8 cellular contexts compared by ENCODE assay signal in genomic region chr11:65504671-65505433, GRCh38. TPM values are rescaled to one million over a fixed set of nuclear protein-coding genes. Genes with fewer than 3 reads are reported as not detected.
DNase-seq lines count a peak whose midpoint lies in the region; ATAC-seq and TF ChIP-seq lines count a peak whose summit lies in the region.

No MANE protein-coding gene starts in this region.

- H3K9ac ChIP-seq in Karpas-422 (ENCODE audit: low read length) (peak overlapping the region; percentile 89; the same call in 1 of the 2 replicates), mucosa of stomach (ENCODE audit: low read length) (peak overlapping the region; percentile 99)

- H3K4me2 ChIP-seq in Karpas-422 (ENCODE audit: low read depth, low read length, poor library complexity, severe bottlenecking): peak overlapping the region; percentile 99

- peaks cover 59% of the 10 kb centered on the region for H4K20me1 ChIP-seq in Karpas-422 (ENCODE audit: insufficient read depth, low read depth, low read length)

- DNase-seq in BJ (ENCODE audit: low read depth) (no peak), Karpas-422 (peak; percentile 60), GM20000 (ENCODE audit: low spot score) (no peak), cortex of kidney (lab: John Stamatoyannopoulos, UW) (no peak)
- peak; percentile 12 for DNase-seq in central memory CD4-positive, alpha-beta T cell

- no peaks in the 10 kb centered on the region for H3K9me3 ChIP-seq in Karpas-422 (ENCODE audit: low read length)
- H3K9me3 ChIP-seq in mucosa of stomach (ENCODE audit: control insufficient read depth, low read length): no peaks in the 10 kb centered on the region

- H3K36me3 ChIP-seq in BJ (ENCODE audit: control insufficient read depth, insufficient read depth, low read length) (peaks cover 19% of the 10 kb centered on the region), Karpas-422 (ENCODE audit: insufficient read depth, low read length) (peaks cover 57% of the 10 kb centered on the region), mucosa of stomach (ENCODE audit: control insufficient read depth, insufficient read depth, low read length) (peaks cover 52% of the 10 kb centered on the region)

- H3K4me3 ChIP-seq in BJ (ENCODE audit: low read depth, low read length) (peak overlapping the region; percentile 76), Karpas-422 (ENCODE audit: low read length) (peak overlapping the region; percentile 83; the same call in 1 of the 2 replicates), mucosa of stomach (ENCODE audit: low read length) (peak overlapping the region; percentile 99)

- ATAC-seq in HG03039 (IDR thresholded peaks at IDR 0.05; ENCODE audit: unreplicated experiment) (no peak), GM21367 (IDR thresholded peaks at IDR 0.05; ENCODE audit: unreplicated experiment) (no peak)

- TF ChIP-seq CTCF in BJ (IDR thresholded peaks at IDR 0.05; ENCODE audit: insufficient read depth, low read depth, low read length) (no peak), GM20000 (IDR thresholded peaks at IDR 0.05; ENCODE audit: extremely low read depth, missing control alignments) (no peak)

- POLR2A ChIA-PET in BJ (lab: Charles Lee): interaction anchor here (0.6 to 7.8 kb wide), 11 partner anchors 11 to 396 kb away, joined by 3 to 80 read pairs (median 5); partner anchors contain the start of gene NEAT1

- H2AFZ ChIP-seq in Karpas-422 (ENCODE audit: low read length): no peak overlapping the region

- H3K9me2 ChIP-seq in Karpas-422 (replicated peaks; ENCODE audit: insufficient read depth, low read length): no peaks in the 10 kb centered on the region

- H3K79me2 ChIP-seq in Karpas-422 (ENCODE audit: low read length): peaks cover 38% of the 10 kb centered on the region

- H3K27me3 ChIP-seq in BJ (ENCODE audit: control insufficient read depth, insufficient read depth, low read length): no peaks in the 10 kb centered on the region
- no peaks in the 10 kb centered on the region for H3K27me3 ChIP-seq in Karpas-422 (ENCODE audit: low read length)
- no peaks in the 10 kb centered on the region for H3K27me3 ChIP-seq in mucosa of stomach (ENCODE audit: control insufficient read depth, insufficient read depth, low read length)

- H3K4me1 ChIP-seq in Karpas-422 (ENCODE audit: low read length) (peaks cover 77% of the 10 kb centered on the region), mucosa of stomach (ENCODE audit: control insufficient read depth, insufficient read depth, low read length) (peaks cover 41% of the 10 kb centered on the region)

- CTCF ChIA-PET in BJ (lab: Yijun Ruan, JAX): interaction anchor here (0.7 to 8.7 kb wide), 6 partner anchors 8 to 87 kb away, joined by 3 to 128 read pairs (median 4); no protein-coding TSS in a partner anchor

- H3K27ac ChIP-seq in Karpas-422 (ENCODE audit: low read length): peak overlapping the region; percentile 99; the same call in 1 of the 2 replicates

RNA-seq across cellular contexts. Expression of gene MALAT1, which starts 6.0 kb away (rescaled TPM):
- polyA plus RNA-seq in BJ (2011; rRNA removed): 924 and 1,611 TPM in 2 replicates
- polyA minus RNA-seq in BJ (2011; rRNA and poly(A)+ RNA removed): 12,707 and 21,303 TPM in 2 replicates
- 3,783 and 4,167 TPM in 2 replicates for total RNA-seq in Karpas-422 (2014; rRNA removed; shearing (Covaris generic); ENCODE audit: low replicate concordance)

RNA-seq across cellular contexts. Expression of gene SCYL1, which starts 20.0 kb away (rescaled TPM):
- 81.7 and 134 TPM in 2 replicates for polyA plus RNA-seq in BJ (2011; rRNA removed)
- 73.5 and 101 TPM in 2 replicates for polyA minus RNA-seq in BJ (2011; rRNA and poly(A)+ RNA removed)
- total RNA-seq in Karpas-422 (2014; rRNA removed; shearing (Covaris generic); ENCODE audit: low replicate concordance): 39.1 and 79.0 TPM in 2 replicates

RNA-seq across cellular contexts. Expression of gene LTBP3, which starts 53.3 kb away (rescaled TPM):
- polyA plus RNA-seq in BJ (2011; rRNA removed): 37.9 and 77.7 TPM in 2 replicates
- polyA minus RNA-seq in BJ (2011; rRNA and poly(A)+ RNA removed): 33.3 and 56.6 TPM in 2 replicates
- 1.3 and 6.8 TPM in 2 replicates for total RNA-seq in Karpas-422 (2014; rRNA removed; shearing (Covaris generic); ENCODE audit: low replicate concordance)

Comparison
In these comparisons a context has a peak if more than half of its experiments do, and no peak if none do; other contexts are left out.
1. DNase-seq: peak in Karpas-422 (single experiment) and central memory CD4-positive, alpha-beta T cell (single experiment); none in BJ (single experiment), GM20000 (single experiment) and cortex of kidney (single experiment).
2. Peak in every context shown above with its lines, with median percentiles within 50 percentile points of each other: H3K4me3 ChIP-seq.